ENCODE assay signal across 9 cellular contexts in the genomic region with DNA sequence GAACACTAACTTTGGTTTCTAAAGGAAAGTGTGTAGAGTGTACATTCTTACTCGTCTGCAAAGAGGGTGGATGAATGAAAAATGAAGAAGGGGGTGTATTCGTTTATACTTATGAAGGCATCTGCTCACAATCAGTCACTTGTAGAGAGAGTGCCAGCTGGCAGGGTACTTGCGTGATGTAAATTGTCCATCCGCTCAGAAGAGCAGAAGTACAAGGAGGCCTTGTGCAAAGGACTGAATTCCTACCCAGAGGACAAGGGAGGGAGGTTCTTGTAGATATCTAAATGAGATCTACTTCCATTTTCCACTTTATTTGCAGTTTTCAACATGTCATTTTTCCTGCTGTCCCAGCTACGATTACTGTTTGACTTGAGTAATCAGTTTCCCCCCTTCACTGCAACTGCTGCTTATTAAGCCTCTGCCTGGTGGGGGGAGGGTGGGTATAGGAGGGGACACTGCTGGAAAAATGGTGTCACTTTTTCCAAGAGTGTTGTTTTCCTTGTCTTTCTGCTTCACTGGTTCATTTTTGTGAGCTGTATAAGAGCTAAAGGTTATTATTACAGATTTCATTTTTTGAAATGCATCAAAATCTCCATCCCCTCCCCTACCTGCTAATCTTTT.
DNase-seq lines count a peak whose midpoint lies in the region; ATAC-seq and TF ChIP-seq lines count a peak whose summit lies in the region.
"Had no signal": no experiment of that assay in that cellular context is flagged by ENCODE, and none has a peak within 500 bp of the region (broad histone marks: within the 10 kb centered on the region; RNA-seq: fewer than 3 reads in every experiment).

No MANE protein-coding gene starts in this region.

- H3K9me3 ChIP-seq in lower lobe of right lung (no peaks in the 10 kb centered on the region), suprapubic skin (no peaks in the 10 kb centered on the region)

- TF ChIP-seq EP300 in suprapubic skin (IDR thresholded peaks at IDR 0.05) = no peak

- ATAC-seq in lower lobe of right lung (peak; percentile 64 to 67), HG03025 (IDR thresholded peaks at IDR 0.05; ENCODE audit: low FRiP score, unreplicated experiment) (no peak)

- H3K4me1 ChIP-seq in lower lobe of right lung (peaks cover 35% of the 10 kb centered on the region), suprapubic skin (peaks cover 25% of the 10 kb centered on the region)

- H3K9me3 Mint-ChIP-seq in brain = no peaks in the 10 kb centered on the region
- H3K9me3 Mint-ChIP-seq: memory B cell; T-helper 2 cell treated with Interferon-gamma antibody and Interleukin-4, amounts not matched to agents 5 μg/mL and 100 μg/mL, for 36 hours had no signal

- no peak for TF ChIP-seq CTCF in brain (conservative IDR thresholded peaks at IDR 0.05)
- TF ChIP-seq CTCF in lower lobe of right lung (IDR thresholded peaks at IDR 0.05) = no peak
- no peak for TF ChIP-seq CTCF in suprapubic skin (IDR thresholded peaks at IDR 0.05)

- no peaks in the 10 kb centered on the region for H3K27me3 Mint-ChIP-seq in brain

- 42% methylated on average over 5 of the region's 5 CpGs for WGBS in suprapubic skin

- H3K36me3 Mint-ChIP-seq in brain = no peaks in the 10 kb centered on the region

- H3K4me1 Mint-ChIP-seq in brain = peaks cover 72% of the 10 kb centered on the region

- intact Hi-C loops in lower lobe of right lung (cut with DNase I) = no loop called here

- H3K27me3 ChIP-seq in lower lobe of right lung (ENCODE audit: low read depth) = no peaks in the 10 kb centered on the region
- H3K27me3 ChIP-seq in suprapubic skin = no peaks in the 10 kb centered on the region

- DNase-seq in LHCN-M2 (ENCODE audit: low read depth) (peak; percentile 38), lower lobe of right lung (no peak), suprapubic skin (ENCODE audit: low spot score in 2 of 2) (peak; percentile 72 to 80), D341Med (ENCODE audit: low spot score) (no peak)
- no peak for DNase-seq in stimulated activated CD4-positive, alpha-beta T cell treated with anti-CD3 and anti-CD28 coated beads, Interleukin-2, amount 100 ng/mL, for 48 hours

- H3K4me3 Mint-ChIP-seq in brain = peak overlapping the region in 4 of 5 experiments; percentile 23 to 53 (median 37)
- H3K4me3 Mint-ChIP-seq: memory B cell; T-helper 2 cell treated with Interferon-gamma antibody and Interleukin-4, amounts not matched to agents 5 μg/mL and 100 μg/mL, for 36 hours had no signal

- H3K36me3 ChIP-seq in lower lobe of right lung (no peaks in the 10 kb centered on the region), suprapubic skin (no peaks in the 10 kb centered on the region)

- TF ChIP-seq POLR2A in suprapubic skin (IDR thresholded peaks at IDR 0.05) = no peak

- H3K4me3 ChIP-seq in lower lobe of right lung (no peak overlapping the region), suprapubic skin (no peak overlapping the region)

- peak overlapping the region; percentile 12 for H3K27ac ChIP-seq in lower lobe of right lung
- H3K27ac ChIP-seq in suprapubic skin = peak overlapping the region; percentile 46

- peak overlapping the region; percentile 20 to 95 (median 68) for H3K27ac Mint-ChIP-seq in brain
- H3K27ac Mint-ChIP-seq: memory B cell; T-helper 2 cell treated with Interferon-gamma antibody and Interleukin-4, amounts not matched to agents 5 μg/mL and 100 μg/mL, for 36 hours had no signal

Comparison
In these comparisons a context has a peak if more than half of its experiments do, and no peak if none do; other contexts are left out.
1. DNase-seq: peak in LHCN-M2 (single experiment) and suprapubic skin (2 of 2); none in lower lobe of right lung (single experiment), D341Med (single experiment) and stimulated activated CD4-positive, alpha-beta T cell treated with anti-CD3 and anti-CD28 coated beads, Interleukin-2, amount 100 ng/mL, for 48 hours (0 of 2).